23 cellular contexts compared by ENCODE assay signal in the genomic region with DNA sequence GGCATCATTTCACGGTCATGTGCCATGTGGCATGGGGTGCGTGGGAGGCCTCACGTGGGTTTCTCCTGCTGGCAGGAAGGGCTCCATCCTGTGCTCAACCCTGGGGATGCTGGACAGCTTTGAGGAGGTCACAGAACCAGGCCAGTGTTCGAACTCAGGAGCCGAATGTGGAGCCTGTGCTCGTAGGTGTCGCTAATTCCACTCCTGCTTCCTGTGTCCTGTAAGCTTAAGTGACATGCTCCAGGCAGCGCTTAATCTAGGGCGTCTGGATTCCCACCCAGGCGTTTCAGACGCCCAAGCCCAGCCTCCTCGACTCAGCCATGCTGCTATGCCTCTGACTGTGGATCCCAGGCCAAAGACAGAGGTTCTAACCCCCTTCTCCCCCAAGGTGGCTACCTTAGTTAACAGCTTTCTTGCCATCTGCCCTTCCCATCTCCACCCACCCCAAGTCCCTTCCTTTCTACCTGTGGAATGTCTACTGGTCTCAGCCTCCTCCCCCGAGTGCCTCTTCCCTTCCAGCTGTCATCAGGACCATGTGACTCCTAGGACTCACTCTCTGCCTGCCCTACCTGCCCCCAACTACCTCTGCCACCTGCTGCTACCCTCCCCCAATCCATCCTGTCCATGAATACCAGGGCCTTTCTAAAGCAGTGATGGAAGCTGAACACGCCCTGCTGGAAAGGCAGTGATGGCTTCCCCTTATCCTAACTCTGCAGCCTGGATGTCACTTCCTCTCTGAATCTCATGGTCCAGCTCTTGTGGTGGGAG.
"Had no signal": no experiment of that assay in that cellular context is flagged by ENCODE, and none has a peak within 500 bp of the region (broad histone marks: within the 10 kb centered on the region; RNA-seq: fewer than 3 reads in every experiment).

No MANE protein-coding gene starts in this region.

- H3K27ac Mint-ChIP-seq: activated CD4-positive, alpha-beta memory T cell treated with anti-CD3 and anti-CD28 coated beads, Interleukin-2, amount 10 ng/mL, durations not matched to agents 7 days and 5 days; activated CD4-positive, alpha-beta T cell treated with anti-CD3 and anti-CD28 coated beads for 36 hours; activated naive CD4-positive, alpha-beta T cell treated with anti-CD3 and anti-CD28 coated beads, Interleukin-2, amount 10 ng/mL, durations not matched to agents 7 days and 5 days; activated naive CD8-positive, alpha-beta T cell treated with anti-CD3 and anti-CD28 coated beads for 36 hours; activated T-helper 2 cell treated with anti-CD3 and anti-CD28 coated beads, Interferon-gamma antibody, Interleukin-2, Interleukin-4, amounts not matched to agents 10 μg/mL and 5 μg/mL and 100 μg/mL, durations not matched to agents 14 hours and 24 hours and 36 hours had no signal

- H3K9ac ChIP-seq: KMS-11 had no signal

- H3K27me3 ChIP-seq: Peyer's patch had no signal

- H3K36me3 Mint-ChIP-seq: activated naive CD4-positive, alpha-beta T cell treated with anti-CD3 and anti-CD28 coated beads, Interleukin-2, amount 10 ng/mL, durations not matched to agents 7 days and 5 days; activated naive CD8-positive, alpha-beta T cell treated with anti-CD3 and anti-CD28 coated beads for 36 hours; IgD-negative memory B cell had no signal

- H3K4me1 Mint-ChIP-seq: activated naive CD4-positive, alpha-beta T cell treated with anti-CD3 and anti-CD28 coated beads, Interleukin-2, amount 10 ng/mL, durations not matched to agents 7 days and 5 days; IgD-negative memory B cell had no signal

- DNase-seq: activated CD4-positive, alpha-beta memory T cell treated with anti-CD3 and anti-CD28 coated beads, Interleukin-2, amount 10 ng/mL, durations not matched to agents 7 days and 5 days; activated CD4-positive, alpha-beta T cell treated with anti-CD3 and anti-CD28 coated beads for 36 hours; activated CD4-positive, alpha-beta T cell treated with anti-CD3 and anti-CD28 coated beads, Interleukin-2, amount 50 U/mL, for 1 hour; activated CD4-positive, CD25-positive, alpha-beta regulatory T cell; activated gamma-delta T cell treated with Interleukin-2 at 50 U/mL for 16 hours; activated naive CD4-positive, alpha-beta T cell treated with anti-CD3 and anti-CD28 coated beads, Interleukin-2, amount 10 ng/mL, durations not matched to agents 7 days and 5 days; activated naive CD8-positive, alpha-beta T cell treated with anti-CD3 and anti-CD28 coated beads for 36 hours; activated T-cell treated with anti-CD3 and anti-CD28 coated beads for 4 hours; activated T-cell treated with anti-CD3 and anti-CD28 coated beads, Interleukin-2, amount 50 U/mL, for 48 hours; MM.1S; NCI-H1105; NCI-H1436; NCI-H1694 treated with DMSO at 0.1 percent for 48 hours; NCI-H2029 treated with DMSO at 0.1 percent for 48 hours; NCI-H446; Peyer's patch; SHP77 treated with DMSO at 0.1 percent for 48 hours; T-helper 2 cell; T1000 had no signal

- H3K4me2 ChIP-seq: KMS-11 had no signal

- ATAC-seq: activated CD4-positive, alpha-beta T cell treated with anti-CD3 and anti-CD28 coated beads for 36 hours had no signal

- H3K4me1 ChIP-seq: Peyer's patch had no signal

- H3K4me3 Mint-ChIP-seq: activated CD4-positive, alpha-beta memory T cell treated with anti-CD3 and anti-CD28 coated beads, Interleukin-2, amount 10 ng/mL, durations not matched to agents 7 days and 5 days; activated CD4-positive, alpha-beta T cell treated with anti-CD3 and anti-CD28 coated beads for 36 hours; activated naive CD4-positive, alpha-beta T cell treated with anti-CD3 and anti-CD28 coated beads, Interleukin-2, amount 10 ng/mL, durations not matched to agents 7 days and 5 days; activated naive CD8-positive, alpha-beta T cell treated with anti-CD3 and anti-CD28 coated beads for 36 hours; IgD-negative memory B cell had no signal

- H3K9me3 Mint-ChIP-seq: activated CD4-positive, alpha-beta memory T cell treated with anti-CD3 and anti-CD28 coated beads, Interleukin-2, amount 10 ng/mL, durations not matched to agents 7 days and 5 days; activated naive CD4-positive, alpha-beta T cell treated with anti-CD3 and anti-CD28 coated beads, Interleukin-2, amount 10 ng/mL, durations not matched to agents 7 days and 5 days; activated naive CD8-positive, alpha-beta T cell treated with anti-CD3 and anti-CD28 coated beads for 36 hours; activated T-helper 2 cell treated with anti-CD3 and anti-CD28 coated beads, Interferon-gamma antibody, Interleukin-2, Interleukin-4, amounts not matched to agents 10 μg/mL and 5 μg/mL and 100 μg/mL, durations not matched to agents 14 hours and 24 hours and 36 hours had no signal

- H3K36me3 ChIP-seq: Peyer's patch had no signal

- H3K9me3 ChIP-seq: Peyer's patch had no signal

- H3K27me3 Mint-ChIP-seq: activated CD4-positive, alpha-beta memory T cell treated with anti-CD3 and anti-CD28 coated beads, Interleukin-2, amount 10 ng/mL, durations not matched to agents 7 days and 5 days; activated CD4-positive, alpha-beta T cell treated with anti-CD3 and anti-CD28 coated beads for 36 hours; IgD-negative memory B cell had no signal

- H3K27ac ChIP-seq: KMS-11, Peyer's patch, VCaP had no signal

- H3K4me3 ChIP-seq: Peyer's patch had no signal
